In the genomic region with DNA sequence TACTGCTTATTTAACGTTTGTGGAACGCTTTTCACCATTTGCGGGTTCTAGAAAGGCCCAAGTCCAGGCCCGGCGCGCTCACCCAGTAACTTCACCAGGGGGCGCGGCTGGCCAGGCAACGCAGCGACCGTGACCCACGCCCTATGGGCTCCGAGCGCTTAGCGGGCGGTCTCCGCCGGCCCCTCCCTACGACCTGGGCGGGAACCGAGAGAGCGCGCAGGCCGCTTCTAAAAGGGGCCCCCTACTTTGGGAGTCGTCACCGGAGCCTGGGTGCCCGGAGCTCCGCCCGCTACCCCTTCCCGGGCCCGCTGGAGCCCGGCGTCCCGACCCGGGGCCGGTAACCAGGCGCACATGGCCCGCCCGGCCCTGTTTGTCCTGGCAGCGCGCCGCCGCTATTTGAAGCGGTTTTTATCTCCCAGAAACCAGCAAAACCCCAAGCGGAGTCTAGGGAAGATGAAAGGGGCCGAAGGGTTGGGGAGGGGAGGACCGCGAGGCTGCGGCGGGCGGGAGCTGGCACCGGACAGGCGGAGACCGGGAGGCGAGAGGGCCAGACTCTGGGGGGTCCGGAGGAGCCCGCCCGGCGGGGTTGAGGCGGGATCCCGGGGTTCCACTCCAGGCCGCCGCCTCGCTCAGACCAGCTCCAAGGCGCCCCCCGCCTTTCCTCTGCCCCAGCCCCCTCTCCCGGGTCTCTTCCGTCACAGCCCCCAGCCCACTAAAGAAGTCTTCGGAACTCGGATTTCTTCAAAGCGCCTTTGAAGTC, we compare ENCODE assay signal across 8 cellular contexts. TPM values are rescaled to one million over a fixed set of nuclear protein-coding genes. Genes with fewer than 3 reads are reported as not detected.
DNase-seq lines count a peak whose midpoint lies in the region; ATAC-seq and TF ChIP-seq lines count a peak whose summit lies in the region.

No MANE protein-coding gene starts in this region.

- H3K4me3 Mint-ChIP-seq in natural killer cell, result peak overlapping the region; percentile 96

- no peaks in the 10 kb centered on the region for H3K36me3 ChIP-seq in fibroblast of lung (ENCODE audit: control insufficient read depth, insufficient read depth, low read length)

- H3K9me3 Mint-ChIP-seq in natural killer cell, result no peaks in the 10 kb centered on the region

- H3K4me1 ChIP-seq in fibroblast of lung (ENCODE audit: control insufficient read depth, extremely low read depth, insufficient read depth, low read length), result peaks cover 22% of the 10 kb centered on the region

- H3K4me1 Mint-ChIP-seq in natural killer cell, result peaks cover 34 to 42% of the 10 kb centered on the region in 2 donors

- H3K9me3 ChIP-seq in fibroblast of lung (ENCODE audit: control insufficient read depth, insufficient read depth, low read depth, low read length), result no peaks in the 10 kb centered on the region

- TF ChIP-seq CTCF in fibroblast of lung (conservative IDR thresholded peaks at IDR 0.05 in 1 of 2, IDR thresholded peaks at IDR 0.05 in 1 of 2; ENCODE audit: low read depth in 1 of 2, low read length in 2 of 2) (peak; percentile 67 to 69), natural killer cell (IDR thresholded peaks at IDR 0.05) (peak; percentile 69)

- H3K27me3 Mint-ChIP-seq in natural killer cell (ENCODE audit: low read depth in 2 of 2), result peaks cover 0 to 12% of the 10 kb centered on the region in 2 donors

- peak overlapping the region; percentile 52 to 80 (median 62) for H3K4me3 ChIP-seq in fibroblast of lung (replicated peaks in 1 of 4; ENCODE audit: control extremely low read depth in 1 of 4, insufficient read depth in 1 of 4, low read depth in 3 of 4, low read length in 4 of 4)

- H3K27ac Mint-ChIP-seq in natural killer cell, result peak overlapping the region; percentile 93 to 97

- peaks cover 2% of the 10 kb centered on the region for H3K79me2 ChIP-seq in fibroblast of lung (ENCODE audit: control insufficient read depth, insufficient read depth, low read length)

- H3K36me3 Mint-ChIP-seq in natural killer cell, result no peaks in the 10 kb centered on the region

- no peaks in the 10 kb centered on the region for H4K20me1 ChIP-seq in fibroblast of lung (ENCODE audit: control insufficient read depth, extremely low read depth, insufficient read depth, low read length)

- peak overlapping the region; percentile 92 for H2AFZ ChIP-seq in fibroblast of lung (ENCODE audit: low read length)

- intact Hi-C loops in natural killer cell (cut with micrococcal nuclease), result loop anchor here (1.0 to 10.0 kb wide), 4 partner anchors 20 to 180 kb away; a partner anchor contains a TSS

- peak overlapping the region; percentile 88 for H3K4me2 ChIP-seq in fibroblast of lung (ENCODE audit: extremely low read depth, insufficient read depth, low read length)

- DNase-seq in DMS53 treated with DMSO at 0.1 percent for 48 hours (lab: John Stamatoyannopoulos, UW; ENCODE audit: unreplicated experiment), result peak; percentile 82
- DNase-seq in KG1 (lab: John Stamatoyannopoulos, UW), result peak; percentile 9
- DNase-seq in activated T-helper 1 cell treated with Interleukin-2 at 50 U/mL for 16 hours (ENCODE audit: low read depth), result peak; percentile 78
- DNase-seq in fibroblast of lung (ENCODE audit: low read depth in 2 of 2), result peak; percentile 86 to 93
- DNase-seq in natural killer cell, result peak; percentile 82
- peak; percentile 51 to 80 (median 68) for DNase-seq in stimulated activated naive CD4-positive, alpha-beta T cell (lab: John Stamatoyannopoulos, UW)

- ATAC-seq in GM21717 (IDR thresholded peaks at IDR 0.05; ENCODE audit: unreplicated experiment) (peak; percentile 51), natural killer cell (peak; percentile 64 to 79 (median 66))

- H3K27me3 ChIP-seq in fibroblast of lung (ENCODE audit: control insufficient read depth, insufficient read depth, low read length), result peaks cover 4% of the 10 kb centered on the region

- H3K27ac ChIP-seq in fibroblast of lung (ENCODE audit: insufficient read depth, low read length), result peak overlapping the region; percentile 67

- peak overlapping the region; percentile 74 for H3K9ac ChIP-seq in fibroblast of lung (ENCODE audit: insufficient read depth, low read length)

TF ChIP-seq in PFSK-1, 5 proteins besides CTCF, POLR2A, EP300 and RAD21:
- TF ChIP-seq, protein P1, sequence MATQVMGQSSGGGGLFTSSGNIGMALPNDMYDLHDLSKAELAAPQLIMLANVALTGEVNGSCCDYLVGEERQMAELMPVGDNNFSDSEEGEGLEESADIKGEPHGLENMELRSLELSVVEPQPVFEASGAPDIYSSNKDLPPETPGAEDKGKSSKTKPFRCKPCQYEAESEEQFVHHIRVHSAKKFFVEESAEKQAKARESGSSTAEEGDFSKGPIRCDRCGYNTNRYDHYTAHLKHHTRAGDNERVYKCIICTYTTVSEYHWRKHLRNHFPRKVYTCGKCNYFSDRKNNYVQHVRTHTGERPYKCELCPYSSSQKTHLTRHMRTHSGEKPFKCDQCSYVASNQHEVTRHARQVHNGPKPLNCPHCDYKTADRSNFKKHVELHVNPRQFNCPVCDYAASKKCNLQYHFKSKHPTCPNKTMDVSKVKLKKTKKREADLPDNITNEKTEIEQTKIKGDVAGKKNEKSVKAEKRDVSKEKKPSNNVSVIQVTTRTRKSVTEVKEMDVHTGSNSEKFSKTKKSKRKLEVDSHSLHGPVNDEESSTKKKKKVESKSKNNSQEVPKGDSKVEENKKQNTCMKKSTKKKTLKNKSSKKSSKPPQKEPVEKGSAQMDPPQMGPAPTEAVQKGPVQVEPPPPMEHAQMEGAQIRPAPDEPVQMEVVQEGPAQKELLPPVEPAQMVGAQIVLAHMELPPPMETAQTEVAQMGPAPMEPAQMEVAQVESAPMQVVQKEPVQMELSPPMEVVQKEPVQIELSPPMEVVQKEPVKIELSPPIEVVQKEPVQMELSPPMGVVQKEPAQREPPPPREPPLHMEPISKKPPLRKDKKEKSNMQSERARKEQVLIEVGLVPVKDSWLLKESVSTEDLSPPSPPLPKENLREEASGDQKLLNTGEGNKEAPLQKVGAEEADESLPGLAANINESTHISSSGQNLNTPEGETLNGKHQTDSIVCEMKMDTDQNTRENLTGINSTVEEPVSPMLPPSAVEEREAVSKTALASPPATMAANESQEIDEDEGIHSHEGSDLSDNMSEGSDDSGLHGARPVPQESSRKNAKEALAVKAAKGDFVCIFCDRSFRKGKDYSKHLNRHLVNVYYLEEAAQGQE (IDR thresholded peaks at IDR 0.05; ENCODE audit: insufficient read depth in 1 of 2, low read depth in 2 of 2, low read length in 2 of 2), result no peak
- TF ChIP-seq TAF1 (IDR thresholded peaks at IDR 0.05; ENCODE audit: borderline replicate concordance, insufficient read depth, low read length) (no peak), SIN3A (IDR thresholded peaks at IDR 0.05; ENCODE audit: borderline replicate concordance, insufficient read depth, low read length) (no peak), FOXP2 (optimal IDR thresholded peaks at IDR 0.05; ENCODE audit: borderline replicate concordance, extremely low read depth, extremely low read length, insufficient read depth) (peak; percentile 39), POLR2AphosphoS5 (IDR thresholded peaks at IDR 0.05; ENCODE audit: low read depth, low read length) (peak; percentile 64)
TF ChIP-seq in PFSK-1: peak in this region for 2.

RNA-seq across cellular contexts. Expression of a gene that starts 3.5 kb away (rescaled TPM):
- polyA plus RNA-seq in PFSK-1 (2012; ENCODE audit: insufficient read length, low read depth), result 54.7 TPM
- total RNA-seq in fibroblast of lung, result 29.5 and 37.8 TPM in 2 replicates
- polyA plus RNA-seq in fibroblast of lung, result 34.2 and 50.4 TPM in 2 replicates
- 28.9 and 47.5 TPM in 2 replicates for polyA plus RNA-seq in fibroblast of lung (2012)
- 119 and 178 TPM in 2 replicates for polyA minus RNA-seq in fibroblast of lung (ENCODE audit: low replicate concordance)
- total RNA-seq in natural killer cell, result 10 to 100 TPM; 34.3 to 50.4 (median 45.0) TPM

RNA-seq across cellular contexts. Expression of a gene that starts 11.2 kb away (rescaled TPM):
- polyA plus RNA-seq in PFSK-1 (2012; ENCODE audit: insufficient read length, low read depth), result not detected
- total RNA-seq in fibroblast of lung (not detected in 2 replicates), natural killer cell (under 1 TPM in 1 of 3 donors, not detected in 2; 0.07 TPM)
- polyA plus RNA-seq in fibroblast of lung, result not detected in 2 replicates
- polyA plus RNA-seq in fibroblast of lung (2012), result not detected in 2 replicates
- polyA minus RNA-seq in fibroblast of lung (ENCODE audit: low replicate concordance), result not detected in 2 replicates

RNA-seq across cellular contexts. Expression of a gene that starts 25.5 kb away (rescaled TPM):
- polyA plus RNA-seq in PFSK-1 (2012; ENCODE audit: insufficient read length, low read depth), result 106 TPM
- total RNA-seq in fibroblast of lung (52.0 and 55.7 TPM in 2 replicates), natural killer cell (10 to 100 TPM; 22.8 to 30.6 (median 28.1) TPM)
- polyA plus RNA-seq in fibroblast of lung, result 40.8 and 52.2 TPM in 2 replicates
- 60.7 and 91.7 TPM in 2 replicates for polyA plus RNA-seq in fibroblast of lung (2012)
- polyA minus RNA-seq in fibroblast of lung (ENCODE audit: low replicate concordance), result 50.7 and 65.8 TPM in 2 replicates

RNA-seq across cellular contexts. Expression of a gene that starts 29.6 kb away (rescaled TPM):
- 206 TPM for polyA plus RNA-seq in PFSK-1 (2012; ENCODE audit: insufficient read length, low read depth)
- total RNA-seq in fibroblast of lung, result 735 and 788 TPM in 2 replicates
- 977 and 1,007 TPM in 2 replicates for polyA plus RNA-seq in fibroblast of lung
- polyA plus RNA-seq in fibroblast of lung (2012), result 735 and 960 TPM in 2 replicates
- 77.8 and 86.7 TPM in 2 replicates for polyA minus RNA-seq in fibroblast of lung (ENCODE audit: low replicate concordance)
- 100 to 1,000 TPM; 365 to 450 (median 439) TPM for total RNA-seq in natural killer cell

RNA-seq across cellular contexts. Expression of a gene that starts 55.0 kb away (rescaled TPM):
- 21.3 TPM for polyA plus RNA-seq in PFSK-1 (2012; ENCODE audit: insufficient read length, low read depth)
- 31.3 and 35.3 TPM in 2 replicates for total RNA-seq in fibroblast of lung
- polyA plus RNA-seq in fibroblast of lung, result 38.9 and 42.0 TPM in 2 replicates
- polyA plus RNA-seq in fibroblast of lung (2012), result 19.3 and 22.7 TPM in 2 replicates
- polyA minus RNA-seq in fibroblast of lung (ENCODE audit: low replicate concordance), result 98.0 and 99.3 TPM in 2 replicates
- 10 to 100 TPM; 84.6 to 96.3 (median 88.5) TPM for total RNA-seq in natural killer cell

Comparison
In these comparisons a context has a peak if more than half of its experiments do, and no peak if none do; other contexts are left out.
1. Peak in every context shown above with its lines: DNase-seq, ATAC-seq, H3K4me3 ChIP-seq and H3K27ac ChIP-seq.
2. DNase-seq: peak in every context shown above with its lines; median percentile 90 in fibroblast of lung; 82 in DMS53 treated with DMSO at 0.1 percent for 48 hours; 82 in natural killer cell; 78 in activated T-helper 1 cell treated with Interleukin-2 at 50 U/mL for 16 hours; 68 in stimulated activated naive CD4-positive, alpha-beta T cell; 9 in KG1.